ENCODE assay signal across 1 cellular context in the genomic region with DNA sequence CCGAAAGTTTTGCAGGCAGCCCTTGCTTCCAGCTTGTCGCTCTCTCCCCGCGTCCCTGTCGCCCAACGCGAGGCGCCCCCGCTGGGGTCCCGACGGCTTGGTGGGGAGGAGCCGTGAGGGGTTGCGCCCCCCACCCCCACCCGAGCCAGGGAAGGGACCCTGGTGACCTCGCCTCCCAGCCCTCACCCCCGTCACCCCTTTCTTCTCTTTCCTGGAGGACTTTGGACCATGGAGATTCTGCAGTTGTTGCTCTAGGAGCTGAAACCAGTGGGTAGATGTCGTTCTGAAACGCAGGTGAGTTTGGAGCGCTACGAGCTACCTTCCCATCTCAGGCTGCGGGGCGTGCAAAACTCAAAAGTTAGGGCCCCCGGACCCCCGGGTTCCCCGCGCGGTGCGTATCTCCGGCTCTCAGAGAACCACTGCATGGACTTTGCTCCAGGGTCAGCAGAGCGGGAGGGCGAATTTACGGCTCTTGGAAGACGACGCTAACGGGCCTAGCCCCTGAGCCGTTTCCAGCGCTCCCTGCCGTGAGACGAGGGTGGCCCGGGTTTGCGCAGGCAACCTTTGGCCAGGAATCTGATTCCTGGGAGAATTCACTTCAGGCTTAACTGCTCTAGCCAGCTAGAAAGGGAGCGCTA.
TF ChIP-seq lines count a peak whose summit lies in the region.

No MANE protein-coding gene starts in this region.

TF ChIP-seq in K562, 482 proteins besides CTCF, POLR2A, EP300 and RAD21 (continued from another document):
- TF ChIP-seq PCBP1 (IDR thresholded peaks at IDR 0.05; ENCODE audit: low read depth, low read length, poor library complexity, severe bottlenecking) (peak; percentile 58), ID3 (CRISPR knock-in tag; IDR thresholded peaks at IDR 0.05) (no peak), ID3 (tag; IDR thresholded peaks at IDR 0.05) (0 out of 2 replicates have a peak, but pooled peaks have one; percentile 21), FIP1L1 (IDR thresholded peaks at IDR 0.05; ENCODE audit: low read depth, low read length, poor library complexity, severe bottlenecking) (peak; percentile 40), KDM2B (CRISPR knock-in tag; IDR thresholded peaks at IDR 0.05) (peak; percentile 75; the same call in 1 of the 2 replicates), NRF1 (conservative IDR thresholded peaks at IDR 0.05 in 1 of 2, IDR thresholded peaks at IDR 0.05 in 1 of 2) (peak; percentile 60 to 64), GATAD2B (IDR thresholded peaks at IDR 0.05; ENCODE audit: borderline replicate concordance) (peak; percentile 2; the same call in 1 of the 2 replicates)
- TF ChIP-seq, protein P1, sequence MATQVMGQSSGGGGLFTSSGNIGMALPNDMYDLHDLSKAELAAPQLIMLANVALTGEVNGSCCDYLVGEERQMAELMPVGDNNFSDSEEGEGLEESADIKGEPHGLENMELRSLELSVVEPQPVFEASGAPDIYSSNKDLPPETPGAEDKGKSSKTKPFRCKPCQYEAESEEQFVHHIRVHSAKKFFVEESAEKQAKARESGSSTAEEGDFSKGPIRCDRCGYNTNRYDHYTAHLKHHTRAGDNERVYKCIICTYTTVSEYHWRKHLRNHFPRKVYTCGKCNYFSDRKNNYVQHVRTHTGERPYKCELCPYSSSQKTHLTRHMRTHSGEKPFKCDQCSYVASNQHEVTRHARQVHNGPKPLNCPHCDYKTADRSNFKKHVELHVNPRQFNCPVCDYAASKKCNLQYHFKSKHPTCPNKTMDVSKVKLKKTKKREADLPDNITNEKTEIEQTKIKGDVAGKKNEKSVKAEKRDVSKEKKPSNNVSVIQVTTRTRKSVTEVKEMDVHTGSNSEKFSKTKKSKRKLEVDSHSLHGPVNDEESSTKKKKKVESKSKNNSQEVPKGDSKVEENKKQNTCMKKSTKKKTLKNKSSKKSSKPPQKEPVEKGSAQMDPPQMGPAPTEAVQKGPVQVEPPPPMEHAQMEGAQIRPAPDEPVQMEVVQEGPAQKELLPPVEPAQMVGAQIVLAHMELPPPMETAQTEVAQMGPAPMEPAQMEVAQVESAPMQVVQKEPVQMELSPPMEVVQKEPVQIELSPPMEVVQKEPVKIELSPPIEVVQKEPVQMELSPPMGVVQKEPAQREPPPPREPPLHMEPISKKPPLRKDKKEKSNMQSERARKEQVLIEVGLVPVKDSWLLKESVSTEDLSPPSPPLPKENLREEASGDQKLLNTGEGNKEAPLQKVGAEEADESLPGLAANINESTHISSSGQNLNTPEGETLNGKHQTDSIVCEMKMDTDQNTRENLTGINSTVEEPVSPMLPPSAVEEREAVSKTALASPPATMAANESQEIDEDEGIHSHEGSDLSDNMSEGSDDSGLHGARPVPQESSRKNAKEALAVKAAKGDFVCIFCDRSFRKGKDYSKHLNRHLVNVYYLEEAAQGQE (CRISPR knock-in tag; IDR thresholded peaks at IDR 0.05; ENCODE audit: low read depth), result 0 out of 2 replicates have a peak, but pooled peaks have one; percentile 49
- TF ChIP-seq, protein P2, sequence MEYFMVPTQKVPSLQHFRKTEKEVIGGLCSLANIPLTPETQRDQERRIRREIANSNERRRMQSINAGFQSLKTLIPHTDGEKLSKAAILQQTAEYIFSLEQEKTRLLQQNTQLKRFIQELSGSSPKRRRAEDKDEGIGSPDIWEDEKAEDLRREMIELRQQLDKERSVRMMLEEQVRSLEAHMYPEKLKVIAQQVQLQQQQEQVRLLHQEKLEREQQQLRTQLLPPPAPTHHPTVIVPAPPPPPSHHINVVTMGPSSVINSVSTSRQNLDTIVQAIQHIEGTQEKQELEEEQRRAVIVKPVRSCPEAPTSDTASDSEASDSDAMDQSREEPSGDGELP (CRISPR knock-in tag; IDR thresholded peaks at IDR 0.05; ENCODE audit: borderline replicate concordance), result no peak
